8 cellular contexts compared by ENCODE assay signal in the genomic region with DNA sequence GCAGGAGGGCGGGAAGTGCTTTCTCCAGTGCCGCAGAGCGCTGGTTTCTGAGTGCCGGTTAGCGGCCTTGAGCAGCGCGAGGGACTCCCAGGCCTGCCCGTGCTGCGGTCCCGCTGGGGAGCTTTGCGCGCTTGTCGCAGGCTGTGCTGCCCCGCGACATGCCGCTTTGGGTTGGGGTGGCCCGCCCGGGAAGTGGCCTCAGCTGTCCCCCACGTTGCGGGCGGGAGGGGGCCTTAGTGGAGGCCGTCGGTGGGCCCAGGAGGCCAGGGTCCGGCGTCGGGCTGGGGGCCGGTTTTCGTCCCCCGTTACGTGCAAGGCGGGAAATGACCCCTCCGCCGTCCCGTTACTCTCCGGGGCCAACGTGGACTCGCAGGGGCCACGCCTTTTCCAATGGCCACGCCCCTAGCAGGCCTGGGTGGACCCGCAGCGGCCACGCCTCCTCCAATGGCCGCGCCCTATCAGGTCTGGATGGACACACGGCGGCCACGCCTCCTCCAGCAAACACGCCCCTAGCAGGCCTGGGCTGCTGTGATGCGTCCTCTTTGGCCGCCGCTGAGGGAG. TPM values are rescaled to one million over a fixed set of nuclear protein-coding genes. Genes with fewer than 3 reads are reported as not detected.
DNase-seq lines count a peak whose midpoint lies in the region; ATAC-seq, FAIRE-seq and TF ChIP-seq lines count a peak whose summit lies in the region.

No MANE protein-coding gene starts in this region.

- no peak; a peak in 1 of 4 replicates for TF ChIP-seq POLR2A in HepG2 (IDR thresholded peaks at IDR 0.05; ENCODE audit: insufficient read depth in 1 of 2, low read depth in 2 of 2, low read length in 2 of 2)

- H3K36me3 ChIP-seq in HepG2 (replicated peaks in 1 of 2; ENCODE audit: control insufficient read depth in 1 of 2, insufficient read depth in 2 of 2, low read length in 2 of 2), result peaks cover 0 to 3% of the 10 kb centered on the region in 2 experiments; a peak in 1 of 5 replicates

- POLR2A ChIA-PET in HepG2 (lab: Yijun Ruan, JAX), result interaction anchor here (0.7 to 1.7 kb wide), 4 partner anchors 11 to 366 kb away, joined by 3 to 6 read pairs (median 4); no protein-coding TSS in a partner anchor

- peak overlapping the region; percentile 73 for H3K4me2 ChIP-seq in HepG2 (ENCODE audit: low read depth, low read length)

- no peaks in the 10 kb centered on the region; a peak in 1 of 5 replicates for H3K27me3 ChIP-seq in HepG2 (ENCODE audit: control insufficient read depth in 1 of 2, insufficient read depth in 2 of 2, low read length in 2 of 2)

- peak; percentile 86 for FAIRE-seq in HepG2 (lab: Jason Lieb, UNC)

- TF ChIP-seq CTCF in HepG2 (CRISPR knock-in tag; IDR thresholded peaks at IDR 0.05), result no peak

- BruUV-seq in HepG2 (replicated peaks; lab: Mats Ljungman, UMichigan), result no TSS peak

- peak overlapping the region; percentile 95 for H3K9ac ChIP-seq in HepG2 (ENCODE audit: insufficient read depth, low read depth, low read length)

- ATAC-seq in GM19023 (IDR thresholded peaks at IDR 0.05; ENCODE audit: unreplicated experiment), result peak; percentile 65
- peak; percentile 60 for ATAC-seq in HG03280 (IDR thresholded peaks at IDR 0.05; ENCODE audit: unreplicated experiment)
- ATAC-seq in HepG2, result peak; percentile 81

- H3K27ac ChIP-seq in HepG2 (ENCODE audit: extremely low read length, insufficient read depth, low read length), result peak overlapping the region; percentile 99

- TF ChIP-seq EP300 in HepG2 (IDR thresholded peaks at IDR 0.05; ENCODE audit: low read depth in 2 of 2, low read length in 2 of 2) (no peak), HepG2 (CRISPR knock-in tag; IDR thresholded peaks at IDR 0.05; ENCODE audit: borderline replicate concordance) (no peak)

- CTCF ChIA-PET in HepG2 (lab: Yijun Ruan, JAX; ENCODE audit: low intra/inter-chr PET ratio, low total read pairs), result no interaction called here

- in situ Hi-C loops in HepG2 (cut with HindIII; ENCODE audit: extremely low pct_ligation_motif_present, low pct_unique_long_range_greater_than_20kb), result loop anchor here (25.0 kb wide), 1 partner anchor 161 kb away; no protein-coding TSS in a partner anchor

- no peaks in the 10 kb centered on the region for H4K20me1 ChIP-seq in HepG2 (ENCODE audit: insufficient read depth, low read length)

- peak; percentile 33; the same call in 1 of the 2 replicates for TF ChIP-seq RAD21 in HepG2 (CRISPR knock-in tag; IDR thresholded peaks at IDR 0.05)

- H2AFZ ChIP-seq in HepG2 (ENCODE audit: low read length), result no peak overlapping the region

- DNase-seq in AG20443 (ENCODE audit: low spot score) (peak; percentile 99), NCI-H526 treated with DMSO at 0.1 percent for 48 hours (lab: John Stamatoyannopoulos, UW) (peak; percentile 77), dermis blood vessel endothelial cell (peak; percentile 98), HepG2 (ENCODE audit: low spot score) (peak; percentile 93)
- DNase-seq in activated CD4-positive, alpha-beta T cell treated with anti-CD3 and anti-CD28 coated beads, Interleukin-2, amount 50 U/mL, for 48 hours, result peak; percentile 95 to 96
- peak; percentile 84 to 90 for DNase-seq in stimulated activated CD4-positive, alpha-beta T cell treated with anti-CD3 and anti-CD28 coated beads, Interleukin-2, amount 100 ng/mL, for 48 hours

- H3K79me2 ChIP-seq in HepG2 (ENCODE audit: insufficient read depth, low read length), result peaks cover 40% of the 10 kb centered on the region

- intact Hi-C loops in HepG2 (cut with micrococcal nuclease; ENCODE audit: unreplicated experiment), result loop anchor here (1.0 to 10.0 kb wide), 2 partner anchors 44 to 126 kb away; a partner anchor contains a TSS

- peaks cover 4% of the 10 kb centered on the region; the same call in 1 of the 2 replicates for H3K9me3 ChIP-seq in HepG2 (ENCODE audit: low read length)

- peak overlapping the region; percentile 72 to 97 (median 88) for H3K4me3 ChIP-seq in HepG2 (replicated peaks in 1 of 3; ENCODE audit: insufficient read depth in 1 of 3, low read depth in 2 of 3, low read length in 3 of 3)

- H3K4me1 ChIP-seq in HepG2 (ENCODE audit: insufficient read depth, low read length), result peaks cover 59% of the 10 kb centered on the region

- WGBS in HepG2 (ENCODE audit: low lambda C conversion rate), result 0% methylated on average over 3 of the region's 51 CpGs

RNA-seq across cellular contexts. Expression of a gene that starts 1.0 kb away (rescaled TPM):
- total RNA-seq in dermis blood vessel endothelial cell, result 28.8 and 38.1 TPM in 2 replicates
- 31.4 and 43.4 TPM in 2 replicates for total RNA-seq in HepG2 (2016; rRNA removed; fragmentation: Illumina TruSeq; extraction: Trizol)
- total RNA-seq in HepG2 (2016; cell fraction: cytosol; rRNA removed; fragmentation: Illumina TruSeq; extraction: Trizol; ENCODE audit: low read depth), result 9.1 and 10.6 TPM in 2 replicates
- total RNA-seq in HepG2 (2016; cell fraction: insoluble cytoplasmic fraction; rRNA removed; fragmentation: Illumina TruSeq; extraction: Trizol), result 30.8 and 45.5 TPM in 2 replicates
- total RNA-seq in HepG2 (2016; cell fraction: membrane; rRNA removed; fragmentation: Illumina TruSeq; extraction: Trizol), result 23.1 and 25.3 TPM in 2 replicates
- total RNA-seq in HepG2 (2016; cell fraction: nucleus; rRNA removed; fragmentation: Illumina TruSeq; extraction: Trizol), result 12.4 and 14.4 TPM in 2 replicates
- 18.7 and 21.6 TPM in 2 replicates for polyA plus RNA-seq in HepG2 (2011; rRNA removed)
- polyA plus RNA-seq in HepG2 (2011; cell fraction: cytosol; rRNA removed), result 19.8 and 22.2 TPM in 2 replicates
- 12.8 and 14.0 TPM in 2 replicates for polyA plus RNA-seq in HepG2 (2011; cell fraction: nucleus; rRNA removed)
- 13.3 and 16.8 TPM in 2 replicates for polyA plus RNA-seq in HepG2 (2012)
- 4.2 and 5.1 TPM in 2 replicates for polyA plus RNA-seq in HepG2 (2016; cell fraction: cytosol; fragmentation: Illumina TruSeq; extraction: Trizol; ENCODE audit: low read depth)
- 37.9 and 38.1 TPM in 2 replicates for polyA plus RNA-seq in HepG2 (2016; cell fraction: insoluble cytoplasmic fraction; fragmentation: Illumina TruSeq; extraction: Trizol; ENCODE audit: low read depth)
- polyA plus RNA-seq in HepG2 (2016; cell fraction: membrane; fragmentation: Illumina TruSeq; extraction: Trizol; ENCODE audit: low read depth), result 11.1 and 13.7 TPM in 2 replicates
- 24.6 and 27.6 TPM in 2 replicates for polyA plus RNA-seq in HepG2 (2016; cell fraction: nucleus; fragmentation: Illumina TruSeq; extraction: Trizol; ENCODE audit: insufficient read depth, low read depth)
- 23.0 and 28.7 TPM in 2 replicates for polyA minus RNA-seq in HepG2 (2011; rRNA and poly(A)+ RNA removed; ENCODE audit: low replicate concordance)
- 11.2 and 12.0 TPM in 2 replicates for polyA minus RNA-seq in HepG2 (2011; cell fraction: cytosol; rRNA and poly(A)+ RNA removed)
- 6.7 and 8.5 TPM in 2 replicates for polyA minus RNA-seq in HepG2 (2011; cell fraction: nucleus; rRNA and poly(A)+ RNA removed)

RNA-seq across cellular contexts. Expression of a gene that starts 43.8 kb away (rescaled TPM):
- total RNA-seq in dermis blood vessel endothelial cell, result 13.7 and 14.8 TPM in 2 replicates
- total RNA-seq in HepG2 (2016; rRNA removed; fragmentation: Illumina TruSeq; extraction: Trizol), result 8.7 and 9.3 TPM in 2 replicates
- total RNA-seq in HepG2 (2016; cell fraction: cytosol; rRNA removed; fragmentation: Illumina TruSeq; extraction: Trizol; ENCODE audit: low read depth), result 1.4 and 1.6 TPM in 2 replicates
- 8.7 and 9.2 TPM in 2 replicates for total RNA-seq in HepG2 (2016; cell fraction: insoluble cytoplasmic fraction; rRNA removed; fragmentation: Illumina TruSeq; extraction: Trizol)
- total RNA-seq in HepG2 (2016; cell fraction: membrane; rRNA removed; fragmentation: Illumina TruSeq; extraction: Trizol), result 4.1 and 4.7 TPM in 2 replicates
- total RNA-seq in HepG2 (2016; cell fraction: nucleus; rRNA removed; fragmentation: Illumina TruSeq; extraction: Trizol), result 5.0 and 6.1 TPM in 2 replicates
- 4.6 and 4.8 TPM in 2 replicates for polyA plus RNA-seq in HepG2 (2011; rRNA removed)
- 3.6 and 3.7 TPM in 2 replicates for polyA plus RNA-seq in HepG2 (2011; cell fraction: cytosol; rRNA removed)
- polyA plus RNA-seq in HepG2 (2011; cell fraction: nucleus; rRNA removed), result 7.8 and 8.5 TPM in 2 replicates
- 3.3 and 3.7 TPM in 2 replicates for polyA plus RNA-seq in HepG2 (2012)
- 0.69 and 0.75 TPM in 2 replicates for polyA plus RNA-seq in HepG2 (2016; cell fraction: cytosol; fragmentation: Illumina TruSeq; extraction: Trizol; ENCODE audit: low read depth)
- 6.4 and 7.8 TPM in 2 replicates for polyA plus RNA-seq in HepG2 (2016; cell fraction: insoluble cytoplasmic fraction; fragmentation: Illumina TruSeq; extraction: Trizol; ENCODE audit: low read depth)
- polyA plus RNA-seq in HepG2 (2016; cell fraction: membrane; fragmentation: Illumina TruSeq; extraction: Trizol; ENCODE audit: low read depth), result 1.5 and 1.9 TPM in 2 replicates
- 17.0 and 22.7 TPM in 2 replicates for polyA plus RNA-seq in HepG2 (2016; cell fraction: nucleus; fragmentation: Illumina TruSeq; extraction: Trizol; ENCODE audit: insufficient read depth, low read depth)
- polyA minus RNA-seq in HepG2 (2011; rRNA and poly(A)+ RNA removed; ENCODE audit: low replicate concordance), result 3.1 and 7.0 TPM in 2 replicates
- 1.3 and 2.0 TPM in 2 replicates for polyA minus RNA-seq in HepG2 (2011; cell fraction: cytosol; rRNA and poly(A)+ RNA removed)
- 2.4 and 3.9 TPM in 2 replicates for polyA minus RNA-seq in HepG2 (2011; cell fraction: nucleus; rRNA and poly(A)+ RNA removed)

RNA-seq across cellular contexts. Expression of a gene that starts 44.0 kb away (rescaled TPM):
- 23.8 and 38.9 TPM in 2 replicates for total RNA-seq in dermis blood vessel endothelial cell
- 20.4 and 33.8 TPM in 2 replicates for total RNA-seq in HepG2 (2016; rRNA removed; fragmentation: Illumina TruSeq; extraction: Trizol)
- 4.7 and 5.7 TPM in 2 replicates for total RNA-seq in HepG2 (2016; cell fraction: cytosol; rRNA removed; fragmentation: Illumina TruSeq; extraction: Trizol; ENCODE audit: low read depth)
- 17.2 and 21.3 TPM in 2 replicates for total RNA-seq in HepG2 (2016; cell fraction: insoluble cytoplasmic fraction; rRNA removed; fragmentation: Illumina TruSeq; extraction: Trizol)
- total RNA-seq in HepG2 (2016; cell fraction: membrane; rRNA removed; fragmentation: Illumina TruSeq; extraction: Trizol), result 17.1 and 18.2 TPM in 2 replicates
- total RNA-seq in HepG2 (2016; cell fraction: nucleus; rRNA removed; fragmentation: Illumina TruSeq; extraction: Trizol), result 17.8 and 20.6 TPM in 2 replicates
- 19.0 and 30.1 TPM in 2 replicates for polyA plus RNA-seq in HepG2 (2011; rRNA removed)
- polyA plus RNA-seq in HepG2 (2011; cell fraction: cytosol; rRNA removed), result 11.3 and 14.0 TPM in 2 replicates
- 34.2 TPM in 2 replicates for polyA plus RNA-seq in HepG2 (2011; cell fraction: nucleus; rRNA removed)
- 18.2 and 19.8 TPM in 2 replicates for polyA plus RNA-seq in HepG2 (2012)
- polyA plus RNA-seq in HepG2 (2016; cell fraction: cytosol; fragmentation: Illumina TruSeq; extraction: Trizol; ENCODE audit: low read depth), result 5.7 and 6.7 TPM in 2 replicates
- polyA plus RNA-seq in HepG2 (2016; cell fraction: insoluble cytoplasmic fraction; fragmentation: Illumina TruSeq; extraction: Trizol; ENCODE audit: low read depth), result 33.6 and 43.4 TPM in 2 replicates
- 16.8 and 19.5 TPM in 2 replicates for polyA plus RNA-seq in HepG2 (2016; cell fraction: membrane; fragmentation: Illumina TruSeq; extraction: Trizol; ENCODE audit: low read depth)
- 33.5 and 33.9 TPM in 2 replicates for polyA plus RNA-seq in HepG2 (2016; cell fraction: nucleus; fragmentation: Illumina TruSeq; extraction: Trizol; ENCODE audit: insufficient read depth, low read depth)
- polyA minus RNA-seq in HepG2 (2011; rRNA and poly(A)+ RNA removed; ENCODE audit: low replicate concordance), result 21.1 and 36.0 TPM in 2 replicates
- polyA minus RNA-seq in HepG2 (2011; cell fraction: cytosol; rRNA and poly(A)+ RNA removed), result 17.0 and 22.2 TPM in 2 replicates
- polyA minus RNA-seq in HepG2 (2011; cell fraction: nucleus; rRNA and poly(A)+ RNA removed), result 32.4 and 38.9 TPM in 2 replicates

Comparison
In these comparisons a context has a peak if more than half of its experiments do, and no peak if none do; other contexts are left out.
1. Peak in every context shown above with its lines: DNase-seq, ATAC-seq, H3K4me3 ChIP-seq and H3K27ac ChIP-seq.